In genomic region chr6:46629698-46630097, GRCh38 we compare ENCODE assay signal across 26 cellular contexts. TPM values are rescaled to one million over a fixed set of nuclear protein-coding genes. Genes with fewer than 3 reads are reported as not detected.
"Had no signal": no experiment of that assay in that cellular context is flagged by ENCODE, and none has a peak within 500 bp of the region (broad histone marks: within the 10 kb centered on the region; RNA-seq: fewer than 3 reads in every experiment).

No MANE protein-coding gene starts in this region.

- ATAC-seq: HepG2, Right ventricle myocardium inferior, SK-N-SH treated with all-trans-retinoic acid at 6 μM for 48 hours had no signal

- H3K27me3 ChIP-seq: Peyer's patch, SJCRH30 had no signal

- H3K9me3 ChIP-seq: Peyer's patch, SJCRH30 had no signal

- H3K27ac ChIP-seq: PC-9, Peyer's patch, SJCRH30 had no signal

- H3K4me1 ChIP-seq: Peyer's patch, SJCRH30 had no signal

- H3K4me3 ChIP-seq: PC-9, Peyer's patch, SJCRH30 had no signal

- DNase-seq: IMR-90, Kasumi-1, KG1, MM.1S, NCI-H1092 treated with DMSO at 0.1 percent for 48 hours, NCI-H1436, NCI-H187, NCI-H2029, NCI-H2081 treated with DMSO at 0.1 percent for 48 hours, NCI-H2171, NCI-H226, NCI-H446, NCI-H510A, NCI-H524 treated with DMSO at 0.1 percent for 48 hours, NCI-H69, NCI-H774, OCI-M1, PC-9, Peyer's patch, SHP77 treated with DMSO at 0.1 percent for 48 hours, SJCRH30 had no signal

- H3K36me3 ChIP-seq: Peyer's patch, SJCRH30 had no signal

- FAIRE-seq: HepG2 had no signal

- H3K4me2 ChIP-seq: PC-9 had no signal

- H2AFZ ChIP-seq: PC-9 had no signal

RNA-seq across cellular contexts. Expression of gene CYP39A1, which starts 22.9 kb away (rescaled TPM):
- total RNA-seq: HepG2, IMR-90 had no signal

RNA-seq across cellular contexts. Expression of gene SLC25A27, which starts 23.1 kb away (rescaled TPM):
- total RNA-seq: IMR-90 had no signal

RNA-seq across cellular contexts. Expression of gene TDRD6, which starts 58.0 kb away (rescaled TPM):
- total RNA-seq: HepG2, HT1080, IMR-90, RPMI7951 had no signal
- polyA plus RNA-seq: HepG2, IMR-90 had no signal
